ENCODE assay signal across 11 cellular contexts in genomic region chr3:113241292-113242033, GRCh38. TPM values are rescaled to one million over a fixed set of nuclear protein-coding genes. Genes with fewer than 3 reads are reported as not detected.
DNase-seq lines count a peak whose midpoint lies in the region; ATAC-seq and TF ChIP-seq lines count a peak whose summit lies in the region.
"Had no signal": no experiment of that assay in that cellular context is flagged by ENCODE, and none has a peak within 500 bp of the region (broad histone marks: within the 10 kb centered on the region; RNA-seq: fewer than 3 reads in every experiment).

No MANE protein-coding gene starts in this region.

- H3K27ac ChIP-seq in HUES64 (ENCODE audit: low read depth, low read length) (peak overlapping the region; percentile 67; the same call in 1 of the 2 replicates), neural progenitor cell (no peak overlapping the region)

- no peaks in the 10 kb centered on the region for H3K36me3 Mint-ChIP-seq in dendritic cell treated with granulocyte-macrophage colony-stimulating factor and Interleukin-4, amounts not matched to agents 40 ng/mL and 50 ng/mL, for 4 days (ENCODE audit: low read depth)
- H3K36me3 Mint-ChIP-seq in neural progenitor cell: peaks cover 40% of the 10 kb centered on the region
- H3K36me3 Mint-ChIP-seq: activated naive CD4-positive, alpha-beta T cell treated with anti-CD3 and anti-CD28 coated beads, Interleukin-2, amount 50 U/mL, for 72 hours had no signal

- H3K27me3 Mint-ChIP-seq in dendritic cell treated with granulocyte-macrophage colony-stimulating factor and Interleukin-4, amounts not matched to agents 40 ng/mL and 50 ng/mL, for 4 days: peaks cover 15% of the 10 kb centered on the region
- H3K27me3 Mint-ChIP-seq in neural progenitor cell (ENCODE audit: insufficient read depth, low read depth): peaks cover 11% of the 10 kb centered on the region

- H3K9me3 ChIP-seq in HUES64 (ENCODE audit: insufficient read depth, low read depth, low read length): no peaks in the 10 kb centered on the region
- H3K9me3 ChIP-seq in neural progenitor cell (ENCODE audit: low read depth): no peaks in the 10 kb centered on the region

- H3K4me3 ChIP-seq in HUES64 (ENCODE audit: low read length): no peak overlapping the region
- H3K4me3 ChIP-seq in neural progenitor cell: no peak overlapping the region

- peak overlapping the region; percentile 11 for H3K27ac Mint-ChIP-seq in dendritic cell treated with granulocyte-macrophage colony-stimulating factor and Interleukin-4, amounts not matched to agents 40 ng/mL and 50 ng/mL, for 4 days
- peak overlapping the region; percentile 100 for H3K27ac Mint-ChIP-seq in neural progenitor cell
- H3K27ac Mint-ChIP-seq: T-helper 2 cell treated with Interferon-gamma antibody and Interleukin-4, amounts not matched to agents 5 μg/mL and 100 μg/mL, for 36 hours had no signal

- peaks cover 77% of the 10 kb centered on the region for H4K20me1 ChIP-seq in neural progenitor cell (ENCODE audit: low read depth)

- peaks cover 36% of the 10 kb centered on the region for H3K79me2 ChIP-seq in neural progenitor cell (ENCODE audit: low read depth)

- WGBS in HUES64: 17% methylated on average over 6 of the region's 6 CpGs

- intact Hi-C loops in dendritic cell treated with granulocyte-macrophage colony-stimulating factor and Interleukin-4, amounts not matched to agents 40 ng/mL and 50 ng/mL, for 4 days (cut with micrococcal nuclease): no loop called here

- H2AFZ ChIP-seq in neural progenitor cell (replicated peaks): no peak overlapping the region

- H3K9ac ChIP-seq in HUES64 (ENCODE audit: low read depth, low read length) (0 out of 2 replicates have a peak overlapping the region, but pooled peaks have one; percentile 22), neural progenitor cell (no peak overlapping the region)

- ATAC-seq in HG03108 (IDR thresholded peaks at IDR 0.05; ENCODE audit: unreplicated experiment): no peak
- no peak for ATAC-seq in GM21825 (IDR thresholded peaks at IDR 0.05; ENCODE audit: unreplicated experiment)

- H3K36me3 ChIP-seq in HUES64 (ENCODE audit: insufficient read depth, low read length): no peaks in the 10 kb centered on the region
- no peaks in the 10 kb centered on the region for H3K36me3 ChIP-seq in neural progenitor cell

- DNase-seq in AG20443 (ENCODE audit: low spot score) (peak; percentile 30), neural progenitor cell (ENCODE audit: low spot score) (peak; percentile 75), pons (ENCODE audit: low spot score) (no peak), NCI-H2029 (lab: John Stamatoyannopoulos, UW) (no peak)
- DNase-seq: NCI-H2029 treated with DMSO at 0.1 percent for 48 hours had no signal

- no peak overlapping the region for H3K4me3 Mint-ChIP-seq in dendritic cell treated with granulocyte-macrophage colony-stimulating factor and Interleukin-4, amounts not matched to agents 40 ng/mL and 50 ng/mL, for 4 days
- H3K4me3 Mint-ChIP-seq in neural progenitor cell: peak overlapping the region; percentile 78
- H3K4me3 Mint-ChIP-seq: T-helper 2 cell treated with Interferon-gamma antibody and Interleukin-4, amounts not matched to agents 5 μg/mL and 100 μg/mL, for 36 hours had no signal

- H3K27me3 ChIP-seq in HUES64 (ENCODE audit: insufficient read depth, low read length): no peaks in the 10 kb centered on the region
- no peaks in the 10 kb centered on the region for H3K27me3 ChIP-seq in neural progenitor cell

- H3K4me1 Mint-ChIP-seq in dendritic cell treated with granulocyte-macrophage colony-stimulating factor and Interleukin-4, amounts not matched to agents 40 ng/mL and 50 ng/mL, for 4 days (ENCODE audit: low read depth): peaks cover 20% of the 10 kb centered on the region
- H3K4me1 Mint-ChIP-seq in neural progenitor cell: peaks cover 87% of the 10 kb centered on the region

- H3K4me1 ChIP-seq in HUES64 (ENCODE audit: insufficient read depth, low read length) (peaks cover 49% of the 10 kb centered on the region), neural progenitor cell (peaks cover 55% of the 10 kb centered on the region)

- TF ChIP-seq CTCF in neural progenitor cell (IDR thresholded peaks at IDR 0.05): no peak

- H3F3A ChIP-seq in neural progenitor cell (ENCODE audit: low read depth): peaks cover 59% of the 10 kb centered on the region

- H3K9me3 Mint-ChIP-seq in dendritic cell treated with granulocyte-macrophage colony-stimulating factor and Interleukin-4, amounts not matched to agents 40 ng/mL and 50 ng/mL, for 4 days: no peaks in the 10 kb centered on the region
- no peaks in the 10 kb centered on the region for H3K9me3 Mint-ChIP-seq in neural progenitor cell
- H3K9me3 Mint-ChIP-seq: activated naive CD4-positive, alpha-beta T cell treated with anti-CD3 and anti-CD28 coated beads, Interleukin-2, amount 50 U/mL, for 72 hours; T-helper 2 cell treated with Interferon-gamma antibody and Interleukin-4, amounts not matched to agents 5 μg/mL and 100 μg/mL, for 36 hours had no signal

- H3K4me2 ChIP-seq in neural progenitor cell: peak overlapping the region; percentile 58

RNA-seq across cellular contexts. Expression of gene BOC, which starts 30.1 kb away (rescaled TPM):
- 23.5 TPM for polyA plus RNA-seq in HUES64 (2013, experiment 1 of 2)
- polyA plus RNA-seq in HUES64 (2013, experiment 2 of 2): 32.3 TPM
- 35.2 and 57.3 TPM in 2 replicates for total RNA-seq in neural progenitor cell (ENCODE audit: low replicate concordance)

Comparison
In these comparisons a context has a peak if more than half of its experiments do, and no peak if none do; other contexts are left out.
1. DNase-seq: peak in AG20443 (single experiment) and neural progenitor cell (single experiment); none in pons (single experiment) and NCI-H2029 (single experiment).